12 cellular contexts compared by ENCODE assay signal in the genomic region with DNA sequence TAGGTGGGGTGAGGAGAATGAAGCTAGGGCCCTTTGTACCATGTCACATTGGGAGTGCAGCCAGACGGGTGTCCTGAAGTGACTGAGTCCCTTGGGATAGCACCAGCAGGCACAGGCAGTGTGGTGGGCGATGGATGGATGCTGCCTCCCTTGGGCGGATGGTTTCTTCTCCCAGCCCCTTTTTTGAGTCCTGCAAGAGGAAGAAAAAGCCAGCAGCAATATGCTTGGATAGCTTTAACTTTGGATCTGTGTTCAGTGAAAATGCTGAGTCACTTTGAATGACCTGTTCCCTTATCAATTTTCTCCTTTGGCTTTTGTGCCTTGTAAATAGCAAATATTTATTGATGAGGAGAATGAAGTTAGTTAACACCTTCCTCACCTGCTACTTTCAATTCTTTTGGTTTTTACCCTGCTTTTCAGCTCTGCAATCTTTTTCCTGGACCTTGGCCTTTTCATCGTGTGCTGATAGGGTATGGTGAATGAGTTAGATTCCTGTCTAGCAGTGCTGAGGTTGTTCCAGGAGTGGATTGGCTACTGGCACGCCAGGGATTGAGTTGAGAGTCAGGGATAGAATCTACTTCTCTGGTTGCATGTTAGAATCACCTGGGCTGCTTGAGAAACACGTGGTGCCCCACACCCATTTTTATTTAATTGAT. TPM values are rescaled to one million over a fixed set of nuclear protein-coding genes. Genes with fewer than 3 reads are reported as not detected.
DNase-seq lines count a peak whose midpoint lies in the region; ATAC-seq, FAIRE-seq and TF ChIP-seq lines count a peak whose summit lies in the region.
"Had no signal": no experiment of that assay in that cellular context is flagged by ENCODE, and none has a peak within 500 bp of the region (broad histone marks: within the 10 kb centered on the region; RNA-seq: fewer than 3 reads in every experiment).

No MANE protein-coding gene starts in this region.

- H3K4me3 ChIP-seq in GM12878 = no peak overlapping the region

- H3K79me2 ChIP-seq in GM12878 (ENCODE audit: control insufficient read depth, insufficient read depth, low read length) = peaks cover 23% of the 10 kb centered on the region

- no TSS peak for BruUV-seq in GM12878 (replicated peaks; lab: Mats Ljungman, UMichigan)

- no peak overlapping the region for H2AFZ ChIP-seq in GM12878 (ENCODE audit: control insufficient read depth, low read depth, low read length)

- TF ChIP-seq POLR2A in GM12878 (IDR thresholded peaks at IDR 0.05; ENCODE audit: low read depth, low read length) = no peak

- RAD21 ChIA-PET in GM12878 (lab: Charles Lee; ENCODE audit: unreplicated experiment) = no interaction called here

- peak; percentile 1 for DNase-seq in NCI-H1436 (lab: John Stamatoyannopoulos, UW)
- no peak for DNase-seq in NCI-H1436 treated with DMSO at 0.1 percent for 48 hours (lab: John Stamatoyannopoulos, UW)
- DNase-seq in GM12878 (ENCODE audit: low read depth, low spot score) = no peak
- peak; percentile 23 for DNase-seq in iris pigment epithelial cell (ENCODE audit: low read depth)
- DNase-seq in stimulated activated effector memory CD8-positive, alpha-beta T cell treated with anti-CD3 and anti-CD28 coated beads, Interleukin-12 subunit alpha, Interleukin-12 subunit beta, amount 100 ng/mL, for 72 hours (ENCODE audit: low spot score in 2 of 2) = no peak
- DNase-seq in HCEC 1CT = no peak
- DNase-seq in NCI-H345 treated with DMSO at 0.1 percent for 48 hours (lab: John Stamatoyannopoulos, UW; ENCODE audit: unreplicated experiment) = no peak
- DNase-seq: activated gamma-delta T cell treated with Interleukin-2 at 50 U/mL for 16 hours, KBM-7 had no signal

- intact Hi-C loops in GM12878 (cut with micrococcal nuclease; ENCODE audit: unreplicated experiment) = no loop called here

- peak overlapping the region; percentile 36 for H3K27ac Mint-ChIP-seq in stimulated activated effector memory CD8-positive, alpha-beta T cell treated with anti-CD3 and anti-CD28 coated beads, Interleukin-12 subunit alpha, Interleukin-12 subunit beta, amount 100 ng/mL, for 72 hours
- H3K27ac Mint-ChIP-seq: memory B cell had no signal

- no peak overlapping the region for H3K27ac ChIP-seq in GM12878 (ENCODE audit: control insufficient read depth, insufficient read depth)

- H3K9me3 Mint-ChIP-seq in stimulated activated effector memory CD8-positive, alpha-beta T cell treated with anti-CD3 and anti-CD28 coated beads, Interleukin-12 subunit alpha, Interleukin-12 subunit beta, amount 100 ng/mL, for 72 hours = no peaks in the 10 kb centered on the region
- H3K9me3 Mint-ChIP-seq: memory B cell had no signal

- H3K36me3 Mint-ChIP-seq in stimulated activated effector memory CD8-positive, alpha-beta T cell treated with anti-CD3 and anti-CD28 coated beads, Interleukin-12 subunit alpha, Interleukin-12 subunit beta, amount 100 ng/mL, for 72 hours = no peaks in the 10 kb centered on the region

- H3K36me3 ChIP-seq in GM12878 (ENCODE audit: control insufficient read depth in 2 of 2, insufficient read depth in 2 of 2, low read length in 1 of 2) = peaks cover 0 to 3% of the 10 kb centered on the region in 2 experiments; a peak in 2 of 4 replicates

- SMC1A ChIA-PET in GM12878 (lab: Charles Lee; ENCODE audit: uncharacterized antibody, unreplicated experiment) = interaction anchor here (1.6 kb wide), 1 partner anchor 21 kb away, joined by 4 read pairs; no protein-coding TSS in a partner anchor

- H3K27me3 ChIP-seq in GM12878 (replicated peaks in 1 of 2; ENCODE audit: control insufficient read depth in 2 of 2, insufficient read depth in 2 of 2, low read length in 1 of 2) = no peaks in the 10 kb centered on the region

- no peaks in the 10 kb centered on the region for H3K4me1 ChIP-seq in GM12878 (ENCODE audit: control insufficient read depth, insufficient read depth, low read length)

- no peak for TF ChIP-seq EP300 in GM12878 (IDR thresholded peaks at IDR 0.05; ENCODE audit: borderline replicate concordance in 1 of 2, control insufficient read depth in 1 of 2, low read depth in 2 of 2, low read length in 2 of 2)

- CTCF ChIA-PET in GM12878 (lab: Yijun Ruan, JAX) = interaction anchor here (0.9 to 1.5 kb wide), 2 partner anchors 10 to 14 kb away, joined by 4 read pairs; no protein-coding TSS in a partner anchor

- WGBS in GM12878 (ENCODE audit: insufficient coverage, insufficient replicate concordance, low lambda C conversion rate, missing lambda C conversion rate) = 82% methylated on average over 6 of the region's 6 CpGs

- TF ChIP-seq CTCF in GM12878 (IDR thresholded peaks at IDR 0.05 in 2 of 3, conservative IDR thresholded peaks at IDR 0.05 in 1 of 3; ENCODE audit: control insufficient read depth in 2 of 3, extremely low read depth in 1 of 3, insufficient read depth in 1 of 3, low read depth in 3 of 3, low read length in 3 of 3) = no peak

- no peaks in the 10 kb centered on the region for H4K20me1 ChIP-seq in GM12878 (ENCODE audit: control insufficient read depth, insufficient read depth)

- no peak overlapping the region for H3K4me2 ChIP-seq in GM12878 (ENCODE audit: control insufficient read depth, insufficient read depth)

- H3K4me1 Mint-ChIP-seq in stimulated activated effector memory CD8-positive, alpha-beta T cell treated with anti-CD3 and anti-CD28 coated beads, Interleukin-12 subunit alpha, Interleukin-12 subunit beta, amount 100 ng/mL, for 72 hours = peaks cover 41% of the 10 kb centered on the region

- no peak overlapping the region for H3K4me3 Mint-ChIP-seq in stimulated activated effector memory CD8-positive, alpha-beta T cell treated with anti-CD3 and anti-CD28 coated beads, Interleukin-12 subunit alpha, Interleukin-12 subunit beta, amount 100 ng/mL, for 72 hours
- H3K4me3 Mint-ChIP-seq: memory B cell had no signal

- H3K9me3 ChIP-seq in GM12878 (replicated peaks; ENCODE audit: control insufficient read depth, insufficient read depth, low read length) = no peaks in the 10 kb centered on the region

- no peak for TF ChIP-seq RAD21 in GM12878 (IDR thresholded peaks at IDR 0.05; ENCODE audit: insufficient read depth, low read depth, low read length)

- in situ Hi-C loops in GM12878 (cut with MboI) = no loop called here

- FAIRE-seq in GM12878 (lab: Jason Lieb, UNC) = no peak
- FAIRE-seq: A204.1 had no signal

- peak; percentile 16; the same call in 1 of the 3 replicates for ATAC-seq in GM12878
- no peak for ATAC-seq in stimulated activated effector memory CD8-positive, alpha-beta T cell treated with anti-CD3 and anti-CD28 coated beads, Interleukin-12 subunit alpha, Interleukin-12 subunit beta, amount 100 ng/mL, for 72 hours
- no peak for ATAC-seq in HG03097 (IDR thresholded peaks at IDR 0.05; ENCODE audit: low FRiP score, unreplicated experiment)

- H3K9ac ChIP-seq in GM12878 (ENCODE audit: control insufficient read depth, insufficient read depth, low read length) = no peak overlapping the region

- POLR2A ChIA-PET in GM12878 (lab: Charles Lee) = interaction anchor here (0.5 to 1.2 kb wide), 2 partner anchors 10 to 28 kb away, joined by 3 read pairs; no protein-coding TSS in a partner anchor

TF ChIP-seq in GM12878, 131 proteins besides CTCF, POLR2A, EP300 and RAD21 (continues in another document):
- TF ChIP-seq DPF2 (IDR thresholded peaks at IDR 0.05) = no peak
- no peak for TF ChIP-seq SUZ12 (IDR thresholded peaks at IDR 0.05; ENCODE audit: unreplicated experiment)
- no peak for TF ChIP-seq ETV6 (conservative IDR thresholded peaks at IDR 0.05 in 1 of 2, IDR thresholded peaks at IDR 0.05 in 1 of 2; ENCODE audit: borderline replicate concordance in 1 of 2, low read depth in 1 of 2)
- TF ChIP-seq ZNF207 (IDR thresholded peaks at IDR 0.05; ENCODE audit: borderline replicate concordance) = no peak
- TF ChIP-seq BACH1 (IDR thresholded peaks at IDR 0.05; ENCODE audit: borderline replicate concordance) = no peak
- TF ChIP-seq, protein P1, sequence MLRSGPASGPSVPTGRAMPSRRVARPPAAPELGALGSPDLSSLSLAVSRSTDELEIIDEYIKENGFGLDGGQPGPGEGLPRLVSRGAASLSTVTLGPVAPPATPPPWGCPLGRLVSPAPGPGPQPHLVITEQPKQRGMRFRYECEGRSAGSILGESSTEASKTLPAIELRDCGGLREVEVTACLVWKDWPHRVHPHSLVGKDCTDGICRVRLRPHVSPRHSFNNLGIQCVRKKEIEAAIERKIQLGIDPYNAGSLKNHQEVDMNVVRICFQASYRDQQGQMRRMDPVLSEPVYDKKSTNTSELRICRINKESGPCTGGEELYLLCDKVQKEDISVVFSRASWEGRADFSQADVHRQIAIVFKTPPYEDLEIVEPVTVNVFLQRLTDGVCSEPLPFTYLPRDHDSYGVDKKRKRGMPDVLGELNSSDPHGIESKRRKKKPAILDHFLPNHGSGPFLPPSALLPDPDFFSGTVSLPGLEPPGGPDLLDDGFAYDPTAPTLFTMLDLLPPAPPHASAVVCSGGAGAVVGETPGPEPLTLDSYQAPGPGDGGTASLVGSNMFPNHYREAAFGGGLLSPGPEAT (IDR thresholded peaks at IDR 0.05; ENCODE audit: low read depth) = no peak
- TF ChIP-seq CREM (IDR thresholded peaks at IDR 0.05; ENCODE audit: low read depth) = no peak
- no peak for TF ChIP-seq BHLHE40 (IDR thresholded peaks at IDR 0.05; ENCODE audit: borderline replicate concordance in 1 of 2, low read depth in 2 of 2, low read length in 1 of 2)

RNA-seq across cellular contexts. Expression of a gene that starts 10.2 kb away (rescaled TPM):
- total RNA-seq in GM12878 (2013; cell fraction: nucleolus; rRNA removed) = 85.1 and 104 TPM in 2 replicates
- total RNA-seq in GM12878 (2014; rRNA removed) (8.9 and 11.7 TPM in 2 replicates), GM12878 (2014; rRNA removed; fragmentation: Illumina TruSeq; extraction: Trizol) (15.7 and 16.0 TPM in 2 replicates), GM12878 (2021) (20.8 and 22.1 TPM in 2 replicates)
- polyA plus RNA-seq in GM12878 (2011; ENCODE audit: low read depth) = 11.4 TPM
- polyA plus RNA-seq in GM12878 (2011; rRNA removed) (62.6 and 82.7 TPM in 2 replicates), GM12878 (2014; fragmentation: Illumina TruSeq; extraction: Trizol) (16.7 and 16.8 TPM in 2 replicates), GM12878 (2014; fragmentation: Nextera tagmentation; extraction: Ambion mirVana) (10 to 100 TPM in 1 of 2 experiments, 1 to 10 TPM in 1; 7.1 to 12.0 TPM), GM12878 (2014; rRNA removed) (16.9 and 18.4 TPM in 2 replicates), GM12878 (2016; fragmentation: Nextera tagmentation; extraction: Ambion mirVana) (10 to 100 TPM; 19.2 to 20.6 TPM)
- 35.5 and 37.3 TPM in 2 replicates for polyA plus RNA-seq in GM12878 (2011; cell fraction: cytosol; rRNA removed)
- polyA plus RNA-seq in GM12878 (2011; cell fraction: nucleus; rRNA removed) = 125 and 186 TPM in 2 replicates
- 9.2 and 18.3 TPM in 2 replicates for polyA plus RNA-seq in GM12878 (2012)
- polyA minus RNA-seq in GM12878 (2011; rRNA and poly(A)+ RNA removed) = 91.8 and 104 TPM in 2 replicates
- polyA minus RNA-seq in GM12878 (2011; cell fraction: cytosol; rRNA and poly(A)+ RNA removed) = 19.2 and 20.5 TPM in 2 replicates
- 60.2 and 75.0 TPM in 2 replicates for polyA minus RNA-seq in GM12878 (2011; cell fraction: nucleus; rRNA and poly(A)+ RNA removed)

Comparison
In these comparisons a context has a peak if more than half of its experiments do, and no peak if none do; other contexts are left out.
1. DNase-seq: peak in NCI-H1436 (single experiment) and iris pigment epithelial cell (single experiment); none in NCI-H1436 treated with DMSO at 0.1 percent for 48 hours (single experiment), GM12878 (single experiment), stimulated activated effector memory CD8-positive, alpha-beta T cell treated with anti-CD3 and anti-CD28 coated beads, Interleukin-12 subunit alpha, Interleukin-12 subunit beta, amount 100 ng/mL, for 72 hours (0 of 2), HCEC 1CT (single experiment) and NCI-H345 treated with DMSO at 0.1 percent for 48 hours (single experiment).